ENCODE assay signal across 1 cellular context in the genomic region with DNA sequence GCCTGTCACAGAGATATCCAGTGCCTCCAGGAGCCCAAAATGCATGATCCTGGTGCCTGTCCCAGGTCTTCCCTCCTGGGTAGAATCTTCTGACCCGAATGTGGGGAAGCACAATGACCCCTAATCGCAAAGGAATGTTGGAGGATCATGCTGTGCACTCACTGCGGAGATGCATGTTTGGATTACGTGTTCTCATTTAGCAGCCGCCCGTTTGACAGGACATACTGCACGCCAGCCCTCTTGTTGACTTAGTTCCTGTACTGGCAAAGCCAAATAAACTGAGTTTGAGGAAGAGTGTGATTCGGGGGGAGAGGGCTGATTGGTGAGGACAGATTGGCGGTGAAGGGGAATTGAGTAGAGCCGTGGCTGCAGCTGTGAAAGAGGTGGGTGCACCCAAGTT.
TF ChIP-seq lines count a peak whose summit lies in the region.

No MANE protein-coding gene starts in this region.

TF ChIP-seq in GM23338, 12 proteins besides CTCF, POLR2A, EP300 and RAD21 (continued from another document):
- TF ChIP-seq ETS1 (IDR thresholded peaks at IDR 0.05): no peak
- no peak for TF ChIP-seq POLR2AphosphoS5 (IDR thresholded peaks at IDR 0.05; ENCODE audit: low read depth)
- TF ChIP-seq JUNB (IDR thresholded peaks at IDR 0.05; ENCODE audit: unreplicated experiment): no peak
- no peak for TF ChIP-seq NANOG (IDR thresholded peaks at IDR 0.05; ENCODE audit: borderline replicate concordance)
- no peak for TF ChIP-seq ZNF462 (CRISPR knock-in tag; IDR thresholded peaks at IDR 0.05)
- TF ChIP-seq ZNF331 (CRISPR knock-in tag; IDR thresholded peaks at IDR 0.05; ENCODE audit: low read depth): no peak
- no peak for TF ChIP-seq CREB1 (CRISPR knock-in tag; IDR thresholded peaks at IDR 0.05; ENCODE audit: low read depth)
- no peak for TF ChIP-seq STAT1 (IDR thresholded peaks at IDR 0.05; ENCODE audit: unreplicated experiment)
TF ChIP-seq in GM23338: peak in this region for 0.
